ENCODE assay signal across 1 cellular context in genomic region chr21:45555557-45556301, GRCh38.
TF ChIP-seq lines count a peak whose summit lies in the region.

No MANE protein-coding gene starts in this region.

TF ChIP-seq in K562, 482 proteins besides CTCF, POLR2A, EP300 and RAD21 (continued from another document and continues in another):
- TF ChIP-seq ZBTB12 (CRISPR knock-in tag; IDR thresholded peaks at IDR 0.05) (0 out of 2 replicates have a peak, but pooled peaks have one; percentile 11), GABPB1 (CRISPR knock-in tag; IDR thresholded peaks at IDR 0.05) (peak; percentile 14), U2AF1 (optimal IDR thresholded peaks at IDR 0.05; ENCODE audit: low read depth, low read length) (no peak), WHSC1 (IDR thresholded peaks at IDR 0.05; ENCODE audit: low read length) (no peak), ZNF408 (CRISPR knock-in tag; IDR thresholded peaks at IDR 0.05; ENCODE audit: low read depth) (no peak), CEBPG (CRISPR knock-in tag; IDR thresholded peaks at IDR 0.05) (peak; percentile 50; the same call in 1 of the 2 replicates), CEBPG (tag; conservative IDR thresholded peaks at IDR 0.05 in 1 of 2, IDR thresholded peaks at IDR 0.05 in 1 of 2) (no peak), ZNF668 (CRISPR knock-in tag; IDR thresholded peaks at IDR 0.05) (no peak), ZNF274 (IDR thresholded peaks at IDR 0.05; ENCODE audit: borderline replicate concordance, low read depth, low read length) (no peak), ZNF778 (CRISPR knock-in tag; IDR thresholded peaks at IDR 0.05) (no peak), ZNF592 (IDR thresholded peaks at IDR 0.05) (no peak; the same call in 1 of the 2 replicates), BCLAF1 (IDR thresholded peaks at IDR 0.05; ENCODE audit: borderline replicate concordance in 1 of 2, control insufficient read depth in 1 of 2, low read depth in 2 of 2, low read length in 1 of 2) (no peak), AFF4 (CRISPR knock-in tag; IDR thresholded peaks at IDR 0.05) (no peak), ZBTB33 (CRISPR knock-in tag; IDR thresholded peaks at IDR 0.05) (peak; percentile 83), NFYB (IDR thresholded peaks at IDR 0.05; ENCODE audit: extremely low read depth, insufficient read length) (no peak), BRF2 (IDR thresholded peaks at IDR 0.05; ENCODE audit: borderline replicate concordance, insufficient read depth, insufficient read length) (no peak), NCOA6 (IDR thresholded peaks at IDR 0.05) (no peak), TCF7 (IDR thresholded peaks at IDR 0.05; ENCODE audit: borderline replicate concordance) (no peak), PHB2 (IDR thresholded peaks at IDR 0.05; ENCODE audit: low read depth) (no peak), ZNF511 (CRISPR knock-in tag; IDR thresholded peaks at IDR 0.05) (peak; percentile 92), SOX6 (IDR thresholded peaks at IDR 0.05) (peak; percentile 34; the same call in 1 of the 2 replicates), PTTG1 (tag; IDR thresholded peaks at IDR 0.05; ENCODE audit: low read depth) (no peak), ASH1L (IDR thresholded peaks at IDR 0.05; ENCODE audit: borderline replicate concordance, low read depth, partially characterized antibody) (no peak), RBM25 (IDR thresholded peaks at IDR 0.05; ENCODE audit: low read depth, low read length, severe bottlenecking) (no peak), FOXJ2 (tag; IDR thresholded peaks at IDR 0.05) (no peak), THAP12 (CRISPR knock-in tag; IDR thresholded peaks at IDR 0.05) (0 out of 2 replicates have a peak, but pooled peaks have one; percentile 27), JUN (IDR thresholded peaks at IDR 0.05; ENCODE audit: borderline replicate concordance, low read depth, low read length) (0 out of 2 replicates have a peak, but pooled peaks have one; percentile 34), JUN (CRISPR knock-in tag; IDR thresholded peaks at IDR 0.05; ENCODE audit: borderline replicate concordance) (peak; percentile 90; the same call in 1 of the 2 replicates), MNT (conservative IDR thresholded peaks at IDR 0.05) (peak; percentile 93 to 97), NR2C2 (CRISPR knock-in tag; IDR thresholded peaks at IDR 0.05) (peak; percentile 82), NR2C2 (tag; IDR thresholded peaks at IDR 0.05) (peak; percentile 91), CBX5 (IDR thresholded peaks at IDR 0.05; ENCODE audit: borderline replicate concordance, low read depth) (no peak), ZNF232 (CRISPR knock-in tag; IDR thresholded peaks at IDR 0.05) (0 out of 2 replicates have a peak, but pooled peaks have one; percentile 57), ETV1 (tag; conservative IDR thresholded peaks at IDR 0.05; ENCODE audit: low read depth) (peak; percentile 84), ETS2 (tag; IDR thresholded peaks at IDR 0.05; ENCODE audit: borderline replicate concordance, poor library complexity, severe bottlenecking) (no peak), HES1 (IDR thresholded peaks at IDR 0.05; ENCODE audit: low read depth) (no peak), RBFOX2 (IDR thresholded peaks at IDR 0.05; ENCODE audit: low read depth, low read length) (peak; percentile 77), U2AF2 (optimal IDR thresholded peaks at IDR 0.05; ENCODE audit: low read depth, low read length) (no peak)
